In genomic region chr4:139651282-139652194, GRCh38 we compare ENCODE assay signal across 9 cellular contexts. TPM values are rescaled to one million over a fixed set of nuclear protein-coding genes. Genes with fewer than 3 reads are reported as not detected.
DNase-seq lines count a peak whose midpoint lies in the region; ATAC-seq, FAIRE-seq and TF ChIP-seq lines count a peak whose summit lies in the region.
"Had no signal": no experiment of that assay in that cellular context is flagged by ENCODE, and none has a peak within 500 bp of the region (broad histone marks: within the 10 kb centered on the region; RNA-seq: fewer than 3 reads in every experiment).

No MANE protein-coding gene starts in this region.

- H3K23me2 ChIP-seq in H1 (ENCODE audit: low read depth, low read length): peaks cover 2% of the 10 kb centered on the region; the same call in 1 of the 2 replicates

- TF ChIP-seq RAD21 in H1 (IDR thresholded peaks at IDR 0.05 in 1 of 2, conservative IDR thresholded peaks at IDR 0.05 in 1 of 2; ENCODE audit: low read depth in 2 of 2, low read length in 2 of 2): peak; percentile 77 to 82

- H4K5ac ChIP-seq in H1 (ENCODE audit: insufficient read length, low read depth, low read length): no peak overlapping the region

- peaks cover 5% of the 10 kb centered on the region for H3K27me3 Mint-ChIP-seq in CD4-positive, CD25-positive, alpha-beta regulatory T cell

- no peaks in the 10 kb centered on the region for H3K9me3 Mint-ChIP-seq in CD4-positive, CD25-positive, alpha-beta regulatory T cell
- H3K9me3 Mint-ChIP-seq: T-helper 1 cell treated with Interleukin-12 subunit alpha and Interleukin-12 subunit beta and Interleukin-4 antibody, amounts not matched to agents 30 μg/mL and 1 μg/mL, for 36 hours had no signal

- peak; percentile 64 to 92 (median 91) for TF ChIP-seq CTCF in H1 (IDR thresholded peaks at IDR 0.05; ENCODE audit: control extremely low read depth in 1 of 3, insufficient read depth in 1 of 3, low read depth in 1 of 3, low read length in 3 of 3)

- no peaks in the 10 kb centered on the region for H3K79me1 ChIP-seq in H1 (ENCODE audit: low read depth, low read length)

- 25% methylated on average over 13 of the region's 13 CpGs; no CpG with 5 or more reads in 1 of the 2 experiments for WGBS in H1 (ENCODE audit: extremely low coverage in 1 of 2, insufficient coverage in 1 of 2, insufficient read length in 1 of 2, insufficient replicate concordance in 2 of 2, low coverage in 1 of 2, low lambda C conversion rate in 2 of 2, missing lambda C conversion rate in 1 of 2), 2 experiments

- H3K18ac ChIP-seq in H1 (ENCODE audit: extremely low read depth, low read length): no peak overlapping the region

- H3K4me1 ChIP-seq in CD4-positive, CD25-positive, alpha-beta regulatory T cell (ENCODE audit: control insufficient read depth, insufficient read depth, low read length, poor library complexity, severe bottlenecking): peaks cover 6% of the 10 kb centered on the region
- no peaks in the 10 kb centered on the region; a peak in 1 of 7 replicates for H3K4me1 ChIP-seq in H1 (replicated peaks in 1 of 4; ENCODE audit: control insufficient read depth in 3 of 4, insufficient read depth in 4 of 4, low read length in 3 of 4)

- POLR2A ChIA-PET in H1 (lab: Charles Lee; ENCODE audit: partially characterized antibody): interaction anchor here (0.6 to 1.2 kb wide), 3 partner anchors 22 to 1595 kb away, joined by 3 read pairs; no protein-coding TSS in a partner anchor

- H3K56ac ChIP-seq in H1 (replicated peaks; ENCODE audit: insufficient read length, low read depth, low read length): no peak overlapping the region

- peak overlapping the region; percentile 37 for H2AFZ ChIP-seq in H1 (ENCODE audit: low read length)

- no peak overlapping the region for H2BK20ac ChIP-seq in H1 (ENCODE audit: low read length)

- no peak for TF ChIP-seq EP300 in H1 (IDR thresholded peaks at IDR 0.05; ENCODE audit: borderline replicate concordance in 1 of 2, low read depth in 2 of 2, low read length in 2 of 2)

- peak; percentile 85 for FAIRE-seq in H1 (lab: Jason Lieb, UNC)

- no peak overlapping the region for H3K9ac ChIP-seq in H1 (replicated peaks in 1 of 4; ENCODE audit: extremely low read depth in 1 of 4, low read depth in 3 of 4, low read length in 3 of 4)

- H3K79me2 ChIP-seq in H1 (ENCODE audit: control insufficient read depth in 1 of 2, insufficient read depth in 2 of 2, low read length in 2 of 2): no peaks in the 10 kb centered on the region

- no peak overlapping the region for H4K8ac ChIP-seq in H1 (ENCODE audit: extremely low read depth, insufficient read depth, low read length)

- no peaks in the 10 kb centered on the region for H4K20me1 ChIP-seq in H1 (replicated peaks in 1 of 2; ENCODE audit: control insufficient read depth in 1 of 2, insufficient read depth in 2 of 2, low read length in 2 of 2)

- H3K36me3 ChIP-seq in CD4-positive, CD25-positive, alpha-beta regulatory T cell (ENCODE audit: control insufficient read depth, insufficient read depth, low read length): no peaks in the 10 kb centered on the region
- no peaks in the 10 kb centered on the region for H3K36me3 ChIP-seq in H1 (ENCODE audit: control insufficient read depth in 2 of 4, insufficient read depth in 4 of 4, low read length in 3 of 4)

- H2BK15ac ChIP-seq in H1 (ENCODE audit: low read length): no peak overlapping the region

- no peak overlapping the region for H3K14ac ChIP-seq in H1 (ENCODE audit: insufficient read length)

- peak overlapping the region in 2 of 3 donors; percentile 34 to 94 for H3K27ac Mint-ChIP-seq in CD4-positive, CD25-positive, alpha-beta regulatory T cell
- H3K27ac Mint-ChIP-seq: T-helper 1 cell treated with Interleukin-12 subunit alpha and Interleukin-12 subunit beta and Interleukin-4 antibody, amounts not matched to agents 30 μg/mL and 1 μg/mL, for 36 hours had no signal

- CTCF ChIA-PET in H1 (lab: Charles Lee; ENCODE audit: partially characterized antibody): interaction anchor here (0.6 to 15.7 kb wide), 30 partner anchors 12 to 708 kb away, joined by 3 to 318 read pairs (median 4); partner anchors contain the start of gene MGST2

- peak overlapping the region; percentile 27 for H3K4me3 ChIP-seq in CD4-positive, CD25-positive, alpha-beta regulatory T cell (ENCODE audit: low read depth, low read length)
- H3K4me3 ChIP-seq in H1 (ENCODE audit: extremely low read depth in 1 of 4, insufficient read depth in 2 of 4, low read depth in 3 of 4, low read length in 4 of 4): no peak overlapping the region

- H3K27me3 ChIP-seq in CD4-positive, CD25-positive, alpha-beta regulatory T cell (ENCODE audit: control insufficient read depth, insufficient read depth, low read length): no peaks in the 10 kb centered on the region
- H3K27me3 ChIP-seq in H1 (replicated peaks in 1 of 4; ENCODE audit: control insufficient read depth in 3 of 4, extremely low read depth in 1 of 4, insufficient read depth in 3 of 4, low read length in 3 of 4): no peaks in the 10 kb centered on the region; a peak in 1 of 7 replicates

- H2AK5ac ChIP-seq in H1 (ENCODE audit: low read depth, low read length): no peak overlapping the region

- ATAC-seq in CD4-positive, CD25-positive, alpha-beta regulatory T cell (ENCODE audit: low read depth in 2 of 2): peak; percentile 68 to 79
- ATAC-seq in GM19395 (IDR thresholded peaks at IDR 0.05; ENCODE audit: unreplicated experiment) (peak; percentile 84), HG03575 (IDR thresholded peaks at IDR 0.05; ENCODE audit: extremely low read depth, insufficient number of reproducible peaks, low FRiP score, unreplicated experiment) (peak; percentile 44)

- no peak overlapping the region for H3K23ac ChIP-seq in H1 (ENCODE audit: insufficient read length)

- peaks cover 0 to 6% (median 3%) of the 10 kb centered on the region in 4 donors for H3K4me1 Mint-ChIP-seq in CD4-positive, CD25-positive, alpha-beta regulatory T cell

- H4K91ac ChIP-seq in H1 (replicated peaks; ENCODE audit: insufficient read length, low read length): no peak overlapping the region

- H2BK5ac ChIP-seq in H1 (ENCODE audit: low read depth, low read length): no peak overlapping the region

- H3K9me3 ChIP-seq in CD4-positive, CD25-positive, alpha-beta regulatory T cell (ENCODE audit: control insufficient read depth in 2 of 2, low read length in 2 of 2): no peaks in the 10 kb centered on the region
- H3K9me3 ChIP-seq in H1 (ENCODE audit: insufficient read depth in 2 of 2, low read depth in 1 of 2, low read length in 1 of 2): no peaks in the 10 kb centered on the region

- H3K4me3 Mint-ChIP-seq in CD4-positive, CD25-positive, alpha-beta regulatory T cell: no peak overlapping the region
- H3K4me3 Mint-ChIP-seq: T-helper 1 cell treated with Interleukin-12 subunit alpha and Interleukin-12 subunit beta and Interleukin-4 antibody, amounts not matched to agents 30 μg/mL and 1 μg/mL, for 36 hours had no signal

- no peak overlapping the region for H3K4ac ChIP-seq in H1 (replicated peaks; ENCODE audit: insufficient read length, low read depth, low read length)

- H3K36me3 Mint-ChIP-seq in CD4-positive, CD25-positive, alpha-beta regulatory T cell: no peaks in the 10 kb centered on the region

- TF ChIP-seq POLR2A in H1 (IDR thresholded peaks at IDR 0.05; ENCODE audit: control extremely low read depth in 1 of 2, low read depth in 2 of 2, low read length in 2 of 2): no peak

- no peak overlapping the region for H2BK120ac ChIP-seq in H1 (replicated peaks; ENCODE audit: low read depth, low read length)

- H3K4me2 ChIP-seq in H1 (ENCODE audit: insufficient read depth in 1 of 2, low read depth in 2 of 2, low read length in 2 of 2): 0 out of 4 replicates have a peak overlapping the region, but pooled peaks of 1 of the 2 experiments have one; percentile 42

- no peak overlapping the region; the same call in 1 of the 2 replicates for H2BK12ac ChIP-seq in H1 (ENCODE audit: low read depth, low read length)

- peak; percentile 52 to 80 (median 72) for DNase-seq in CD4-positive, CD25-positive, alpha-beta regulatory T cell
- peak; percentile 59 for DNase-seq in NOMO-1 treated with DMSO at 0.1 percent for 48 hours (lab: John Stamatoyannopoulos, UW; ENCODE audit: unreplicated experiment)
- DNase-seq in activated CD8-positive, alpha-beta memory T cell treated with anti-CD3 and anti-CD28 coated beads for 1 hour (ENCODE audit: extremely low read depth in 1 of 2, low read depth in 1 of 2): peak; percentile 19 to 47
- DNase-seq in H1 (ENCODE audit: low read depth in 1 of 2, low spot score in 2 of 2): peak in 1 of 2 experiments; percentile 79
- peak; percentile 85 for DNase-seq in mucosa of gallbladder (ENCODE audit: low spot score)
- peak; percentile 40 for DNase-seq in stimulated activated CD8-positive, alpha-beta memory T cell treated with anti-CD3 and anti-CD28 coated beads, Interleukin-7, amount 100 ng/mL, for 4 hours (ENCODE audit: low read depth in 2 of 2)

- no peak overlapping the region for H3K27ac ChIP-seq in CD4-positive, CD25-positive, alpha-beta regulatory T cell (ENCODE audit: insufficient read depth, low read length, poor library complexity, severe bottlenecking)
- no peak overlapping the region for H3K27ac ChIP-seq in H1 (ENCODE audit: low read depth, low read length)

TF ChIP-seq in H1, 55 proteins besides CTCF, POLR2A, EP300 and RAD21:
- TF ChIP-seq BACH1 (IDR thresholded peaks at IDR 0.05; ENCODE audit: low read length) (0 out of 2 replicates have a peak, but pooled peaks have one; percentile 7), BRCA1 (IDR thresholded peaks at IDR 0.05; ENCODE audit: low read depth, low read length) (no peak), HDAC6 (IDR thresholded peaks at IDR 0.05; ENCODE audit: low read depth, low read length) (no peak), CBX5 (IDR thresholded peaks at IDR 0.05; ENCODE audit: low read depth, low read length) (no peak), JUND (IDR thresholded peaks at IDR 0.05; ENCODE audit: low read length) (no peak)

RNA-seq across cellular contexts. Expression of gene MGST2, which starts 14.1 kb away (rescaled TPM):
- total RNA-seq in CD4-positive, CD25-positive, alpha-beta regulatory T cell: 12.3 TPM
- polyA plus RNA-seq in CD4-positive, CD25-positive, alpha-beta regulatory T cell: 10 to 100 TPM; 33.1 to 64.9 (median 46.4) TPM
- total RNA-seq in H1 (2021; fragmentation: NEBNext Ultra II Directional; extraction: Animal tissue kit (Norgen Biotek cat#: 25700)): 7.4 and 8.0 TPM in 2 replicates
- 6.1 and 13.6 TPM in 2 replicates for polyA plus RNA-seq in H1 (2011; rRNA removed)
- polyA plus RNA-seq in H1 (2011; cell fraction: cytosol; rRNA removed): 7.5 TPM
- polyA plus RNA-seq in H1 (2011; cell fraction: nucleus; rRNA removed): 2.3 TPM
- polyA plus RNA-seq in H1 (2012, experiment 1 of 2): 6.9 to 10.7 TPM (median 9.8 TPM) in 4 replicates
- 15.1 TPM for polyA plus RNA-seq in H1 (2012, experiment 2 of 2)
- polyA plus RNA-seq in H1 (2013, experiment 1 of 2): 25.1 TPM
- 29.6 TPM for polyA plus RNA-seq in H1 (2013, experiment 2 of 2)
- polyA minus RNA-seq in H1 (2011; rRNA and poly(A)+ RNA removed): 2.4 and 2.6 TPM in 2 replicates
- 3.0 TPM for polyA minus RNA-seq in H1 (2011; cell fraction: cytosol; rRNA and poly(A)+ RNA removed)
- 3.3 TPM for polyA minus RNA-seq in H1 (2011; cell fraction: nucleus; rRNA and poly(A)+ RNA removed)
- 194 TPM for total RNA-seq in mucosa of gallbladder

Comparison
In these comparisons a context has a peak if more than half of its experiments do, and no peak if none do; other contexts are left out.
1. RNA of gene MGST2, which starts 14.1 kb away (total RNA-seq): 194 TPM in mucosa of gallbladder (single experiment); 12.3 TPM in CD4-positive, CD25-positive, alpha-beta regulatory T cell (single experiment) and 7.4 to 8.0 TPM in H1; every median in the first group is over 10 times any median in the second.
2. Peak in every context shown above with its lines, with median percentiles within 50 percentile points of each other: ATAC-seq.